ENCODE assay signal across 21 cellular contexts in the genomic region with DNA sequence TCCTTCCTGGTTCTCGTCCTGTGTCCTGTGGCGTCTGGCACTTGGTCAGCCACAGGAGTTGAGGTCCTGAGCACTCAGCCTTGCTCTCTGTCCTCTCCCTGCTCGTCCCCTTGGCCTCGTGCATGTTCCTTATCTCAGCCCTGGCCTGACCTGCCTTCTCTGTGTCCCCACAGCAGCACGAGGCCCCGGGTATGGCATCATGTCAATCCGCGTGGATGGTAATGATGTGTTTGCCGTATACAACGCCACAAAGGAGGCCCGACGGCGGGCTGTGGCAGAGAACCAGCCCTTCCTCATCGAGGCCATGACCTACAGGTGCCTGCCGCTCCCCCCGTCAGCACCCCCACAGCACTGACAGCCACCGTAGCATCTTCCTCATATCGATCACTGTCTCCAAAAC. TPM values are rescaled to one million over a fixed set of nuclear protein-coding genes. Genes with fewer than 3 reads are reported as not detected.
DNase-seq lines count a peak whose midpoint lies in the region; ATAC-seq, FAIRE-seq and TF ChIP-seq lines count a peak whose summit lies in the region.
"Had no signal": no experiment of that assay in that cellular context is flagged by ENCODE, and none has a peak within 500 bp of the region (broad histone marks: within the 10 kb centered on the region; RNA-seq: fewer than 3 reads in every experiment).

No MANE protein-coding gene starts in this region.

- DNase-seq in DMS53 (lab: John Stamatoyannopoulos, UW) (peak; percentile 38), DMS53 treated with DMSO at 0.1 percent for 48 hours (lab: John Stamatoyannopoulos, UW; ENCODE audit: unreplicated experiment) (no peak), left ventricle myocardium superior (peak; percentile 49), heart right ventricle (no peak), kidney (peak; percentile 69), NCI-H1092 (lab: John Stamatoyannopoulos, UW) (no peak), Kasumi-1 (lab: John Stamatoyannopoulos, UW) (no peak)
- DNase-seq in stimulated activated effector memory CD8-positive, alpha-beta T cell treated with anti-CD3 and anti-CD28 coated beads, Interleukin-12 subunit alpha, Interleukin-12 subunit beta, amount 100 ng/mL, for 72 hours (ENCODE audit: low spot score in 2 of 2) = no peak
- DNase-seq: Calu3; CD4-positive, CD25-positive, alpha-beta regulatory T cell; DMS 273 treated with DMSO at 0.1 percent for 48 hours; DMS79 treated with DMSO at 0.1 percent for 48 hours; EL; GM23248 had no signal

- H3K4me3 Mint-ChIP-seq in stimulated activated effector memory CD8-positive, alpha-beta T cell treated with anti-CD3 and anti-CD28 coated beads, Interleukin-12 subunit alpha, Interleukin-12 subunit beta, amount 100 ng/mL, for 72 hours = no peak overlapping the region
- H3K4me3 Mint-ChIP-seq: CD4-positive, CD25-positive, alpha-beta regulatory T cell had no signal

- TF ChIP-seq CTCF in heart right ventricle (IDR thresholded peaks at IDR 0.05) (no peak), kidney (IDR thresholded peaks at IDR 0.05; ENCODE audit: borderline replicate concordance, extremely low read depth, insufficient read depth) (no peak)

- peaks cover 59% of the 10 kb centered on the region for H3K36me3 Mint-ChIP-seq in stimulated activated effector memory CD8-positive, alpha-beta T cell treated with anti-CD3 and anti-CD28 coated beads, Interleukin-12 subunit alpha, Interleukin-12 subunit beta, amount 100 ng/mL, for 72 hours

- ATAC-seq in left ventricle myocardium superior = peak; percentile 12
- ATAC-seq in heart right ventricle = no peak
- no peak for ATAC-seq in stimulated activated effector memory CD8-positive, alpha-beta T cell treated with anti-CD3 and anti-CD28 coated beads, Interleukin-12 subunit alpha, Interleukin-12 subunit beta, amount 100 ng/mL, for 72 hours

- H3K27ac Mint-ChIP-seq in stimulated activated effector memory CD8-positive, alpha-beta T cell treated with anti-CD3 and anti-CD28 coated beads, Interleukin-12 subunit alpha, Interleukin-12 subunit beta, amount 100 ng/mL, for 72 hours = peak overlapping the region; percentile 83

- no peaks in the 10 kb centered on the region for H3K27me3 ChIP-seq in heart right ventricle
- H3K27me3 ChIP-seq: BLaER1 had no signal

- peaks cover 27% of the 10 kb centered on the region for H3K4me1 Mint-ChIP-seq in stimulated activated effector memory CD8-positive, alpha-beta T cell treated with anti-CD3 and anti-CD28 coated beads, Interleukin-12 subunit alpha, Interleukin-12 subunit beta, amount 100 ng/mL, for 72 hours

- peaks cover 3 to 70% (median 47%) of the 10 kb centered on the region in 9 donors for H3K4me1 ChIP-seq in heart right ventricle
- peaks cover 0 to 8% of the 10 kb centered on the region in 2 donors for H3K4me1 ChIP-seq in kidney (ENCODE audit: control insufficient read depth in 1 of 2, insufficient read depth in 1 of 2, low read depth in 1 of 2, low read length in 2 of 2)

- intact Hi-C loops in left ventricle myocardium superior (cut with micrococcal nuclease) (no loop called here), heart right ventricle (cut with DNase I) (no loop called here), kidney (cut with DNase I) (no loop called here)

- no peak for FAIRE-seq in kidney (lab: Jason Lieb, UNC)
- FAIRE-seq: G401.6, GM12891, H54 had no signal

- H3K9me3 Mint-ChIP-seq in stimulated activated effector memory CD8-positive, alpha-beta T cell treated with anti-CD3 and anti-CD28 coated beads, Interleukin-12 subunit alpha, Interleukin-12 subunit beta, amount 100 ng/mL, for 72 hours = no peaks in the 10 kb centered on the region

- H3K9me3 ChIP-seq in heart right ventricle = no peaks in the 10 kb centered on the region
- H3K9me3 ChIP-seq in kidney (ENCODE audit: control insufficient read depth in 1 of 2, low read length in 2 of 2) = no peaks in the 10 kb centered on the region
- H3K9me3 ChIP-seq: BLaER1 had no signal

- H3K36me3 ChIP-seq in heart right ventricle (peaks cover 4 to 85% (median 36%) of the 10 kb centered on the region in 9 donors), kidney (ENCODE audit: control insufficient read depth in 1 of 2, insufficient read depth in 2 of 2, low read length in 2 of 2) (peaks cover 22 to 38% of the 10 kb centered on the region in 2 donors)

- peak overlapping the region in 2 of 10 donors; percentile 16 to 21 for H3K27ac ChIP-seq in heart right ventricle
- H3K27ac ChIP-seq in kidney (ENCODE audit: low read depth in 2 of 2, low read length in 2 of 2) = no peak overlapping the region
- H3K27ac ChIP-seq: 22Rv1, BLaER1, GM23248 had no signal

- H3K4me3 ChIP-seq in heart right ventricle = no peak overlapping the region
- H3K4me3 ChIP-seq in kidney (ENCODE audit: low read length in 2 of 2) = no peak overlapping the region
- H3K4me3 ChIP-seq: BLaER1, GM23248 had no signal

- no peak overlapping the region for H3K9ac ChIP-seq in kidney (ENCODE audit: low read length in 2 of 2)
- H3K9ac ChIP-seq: BLaER1, GM23248 had no signal

- 66 to 67% methylated on average over 18 of the region's 18 CpGs for WGBS in heart right ventricle, 2 donors

RNA-seq across cellular contexts. Expression of gene B3GNT8, which starts 4.7 kb away (rescaled TPM):
- total RNA-seq in left ventricle myocardium superior (12.4 TPM), heart right ventricle (10 to 100 TPM in 2 of 10 donors, 1 to 10 TPM in 8; 6.2 to 11.7 (median 8.8) TPM), kidney (4.4 TPM)
- polyA plus RNA-seq in heart right ventricle (10 to 100 TPM in 1 of 2 donors, 1 to 10 TPM in 1; 3.3 to 13.3 TPM), kidney (ENCODE audit: insufficient read depth, low read depth, low replicate concordance) (6.5 TPM)

RNA-seq across cellular contexts. Expression of gene DMAC2, which starts 17.3 kb away (rescaled TPM):
- total RNA-seq in left ventricle myocardium superior (111 TPM), heart right ventricle (100 to 1,000 TPM in 5 of 10 donors, 10 to 100 TPM in 5; 80.8 to 139 (median 101) TPM), kidney (43.9 TPM)
- polyA plus RNA-seq in heart right ventricle (100 to 1,000 TPM; 103 to 118 TPM), kidney (ENCODE audit: insufficient read depth, low read depth, low replicate concordance) (73.9 TPM)

RNA-seq across cellular contexts. Expression of gene ERICH4, which starts 20.5 kb away (rescaled TPM):
- total RNA-seq in left ventricle myocardium superior (not detected), heart right ventricle (under 1 TPM in 1 of 10 donors, not detected in 9; 0.37 TPM), kidney (not detected)
- polyA plus RNA-seq in heart right ventricle (under 1 TPM in 1 of 2 donors, not detected in 1; 0.10 TPM), kidney (ENCODE audit: insufficient read depth, low read depth, low replicate concordance) (23.1 TPM)
- total RNA-seq: A673; Calu3; CD4-positive, CD25-positive, alpha-beta regulatory T cell; GM23248; HT-29 had no signal
- polyA plus RNA-seq: CD4-positive, CD25-positive, alpha-beta regulatory T cell; GM23248 had no signal

RNA-seq across cellular contexts. Expression of gene BCKDHA, which starts 24.8 kb away (rescaled TPM):
- total RNA-seq in left ventricle myocardium superior (49.2 TPM), heart right ventricle (10 to 100 TPM; 35.5 to 63.0 (median 42.5) TPM), kidney (30.9 TPM)
- polyA plus RNA-seq in heart right ventricle (10 to 100 TPM; 19.5 to 74.6 TPM), kidney (ENCODE audit: insufficient read depth, low read depth, low replicate concordance) (72.2 TPM)

RNA-seq across cellular contexts. Expression of gene EXOSC5, which starts 25.3 kb away (rescaled TPM):
- total RNA-seq in left ventricle myocardium superior (14.4 TPM), heart right ventricle (10 to 100 TPM; 10.6 to 17.8 (median 13.6) TPM), kidney (16.8 TPM)
- polyA plus RNA-seq in heart right ventricle (10 to 100 TPM; 17.1 to 43.8 TPM), kidney (ENCODE audit: insufficient read depth, low read depth, low replicate concordance) (15.5 TPM)

Comparison
In these comparisons a context has a peak if more than half of its experiments do, and no peak if none do; other contexts are left out.
1. DNase-seq: peak in DMS53 (single experiment), left ventricle myocardium superior (single experiment) and kidney (single experiment); none in DMS53 treated with DMSO at 0.1 percent for 48 hours (single experiment), heart right ventricle (0 of 2), stimulated activated effector memory CD8-positive, alpha-beta T cell treated with anti-CD3 and anti-CD28 coated beads, Interleukin-12 subunit alpha, Interleukin-12 subunit beta, amount 100 ng/mL, for 72 hours (0 of 2), NCI-H1092 (single experiment) and Kasumi-1 (0 of 2).